ENCODE assay signal across 15 cellular contexts in the genomic region with DNA sequence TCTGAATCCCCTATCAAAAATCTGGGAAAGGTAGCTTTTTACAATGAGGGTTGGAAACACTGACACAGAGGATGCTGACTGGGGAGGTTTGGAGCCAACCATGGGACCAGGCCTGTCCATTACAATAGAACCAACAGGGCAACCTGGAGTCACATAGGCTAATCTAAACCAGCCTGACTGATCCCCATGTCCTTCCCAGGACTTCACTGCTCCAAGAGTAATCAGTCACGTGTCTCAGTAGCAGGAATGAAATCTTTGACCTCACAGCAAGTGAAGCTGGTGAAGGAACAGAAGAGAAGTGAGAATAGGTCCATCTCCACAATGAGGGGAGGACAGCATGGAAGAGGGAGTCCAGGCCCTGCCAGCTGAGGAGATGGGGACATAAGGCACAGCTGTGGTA.
"Had no signal": no experiment of that assay in that cellular context is flagged by ENCODE, and none has a peak within 500 bp of the region (broad histone marks: within the 10 kb centered on the region; RNA-seq: fewer than 3 reads in every experiment).

No MANE protein-coding gene starts in this region.

- H3K36me3 Mint-ChIP-seq: activated naive CD4-positive, alpha-beta T cell treated with anti-CD3 and anti-CD28 coated beads, Interleukin-2, amount 50 U/mL, for 24 hours had no signal

- H3K36me3 ChIP-seq: esophagus squamous epithelium, heart right ventricle, left lung had no signal

- H3K27me3 ChIP-seq: esophagus squamous epithelium, heart right ventricle, left lung, testis had no signal

- H3K27ac Mint-ChIP-seq: activated CD4-positive, alpha-beta memory T cell treated with anti-CD3 and anti-CD28 coated beads, Interleukin-2, amount 10 ng/mL, durations not matched to agents 7 days and 5 days; activated naive CD4-positive, alpha-beta T cell treated with anti-CD3 and anti-CD28 coated beads, Interleukin-2, amount 50 U/mL, for 24 hours; stimulated activated effector memory CD8-positive, alpha-beta T cell treated with anti-CD3 and anti-CD28 coated beads, Interleukin-12 subunit alpha, Interleukin-12 subunit beta, amount 100 ng/mL, for 72 hours had no signal

- H3K4me3 Mint-ChIP-seq: activated CD4-positive, alpha-beta memory T cell treated with anti-CD3 and anti-CD28 coated beads, Interleukin-2, amount 10 ng/mL, durations not matched to agents 7 days and 5 days; activated naive CD4-positive, alpha-beta T cell treated with anti-CD3 and anti-CD28 coated beads, Interleukin-2, amount 50 U/mL, for 24 hours; stimulated activated effector memory CD8-positive, alpha-beta T cell treated with anti-CD3 and anti-CD28 coated beads, Interleukin-12 subunit alpha, Interleukin-12 subunit beta, amount 100 ng/mL, for 72 hours had no signal

- H3K9me3 Mint-ChIP-seq: activated CD4-positive, alpha-beta memory T cell treated with anti-CD3 and anti-CD28 coated beads, Interleukin-2, amount 10 ng/mL, durations not matched to agents 7 days and 5 days; activated naive CD4-positive, alpha-beta T cell treated with anti-CD3 and anti-CD28 coated beads, Interleukin-2, amount 50 U/mL, for 24 hours; stimulated activated effector memory CD8-positive, alpha-beta T cell treated with anti-CD3 and anti-CD28 coated beads, Interleukin-12 subunit alpha, Interleukin-12 subunit beta, amount 100 ng/mL, for 72 hours had no signal

- H3K27me3 Mint-ChIP-seq: activated naive CD4-positive, alpha-beta T cell treated with anti-CD3 and anti-CD28 coated beads, Interleukin-2, amount 50 U/mL, for 24 hours had no signal

- H3K4me2 ChIP-seq: smooth muscle cell had no signal

- ATAC-seq: left lung; stimulated activated effector memory CD8-positive, alpha-beta T cell treated with anti-CD3 and anti-CD28 coated beads, Interleukin-12 subunit alpha, Interleukin-12 subunit beta, amount 100 ng/mL, for 72 hours had no signal

- H2AFZ ChIP-seq: parathyroid adenoma had no signal

- H3K4me3 ChIP-seq: esophagus squamous epithelium, heart right ventricle, left lung, smooth muscle cell, testis had no signal

- FAIRE-seq: islet of Langerhans had no signal

- H3K9me3 ChIP-seq: esophagus squamous epithelium, heart right ventricle, left lung, testis had no signal

- DNase-seq: activated CD4-positive, alpha-beta memory T cell treated with anti-CD3 and anti-CD28 coated beads, Interleukin-2, amount 10 ng/mL, durations not matched to agents 7 days and 5 days; activated CD4-positive, alpha-beta T cell treated with anti-CD3 and anti-CD28 coated beads for 1 hour; esophagus squamous epithelium; foreskin fibroblast; heart right ventricle; left lung; mesenchymal stem cell; retina; T-helper 9 cell; testis had no signal

- H3K9ac ChIP-seq: parathyroid adenoma had no signal

- H3K27ac ChIP-seq: parathyroid adenoma, testis had no signal

- H3K4me1 ChIP-seq: testis had no signal

- H3K79me2 ChIP-seq: parathyroid adenoma had no signal
